In genomic region chr2:237966250-237966564, GRCh38 we compare ENCODE assay signal across 8 cellular contexts. TPM values are rescaled to one million over a fixed set of nuclear protein-coding genes. Genes with fewer than 3 reads are reported as not detected.
A peak's percentile ranks its signal among the peaks of the same experiment; 100 is the strongest.
DNase-seq lines count a peak whose midpoint lies in the region; ATAC-seq and TF ChIP-seq lines count a peak whose summit lies in the region.

No MANE protein-coding gene starts in this region.

- H3K27ac ChIP-seq in A673 (ENCODE audit: low read depth, low read length, poor library complexity, severe bottlenecking), result peak overlapping the region; percentile 35
- H3K27ac ChIP-seq in HCT116 (ENCODE audit: low read depth, low read length), result peak overlapping the region; percentile 25; the same call in 1 of the 2 replicates
- H3K27ac ChIP-seq in liver (ENCODE audit: low read depth in 1 of 2, low read length in 2 of 2), result no peak overlapping the region
- H3K27ac ChIP-seq in upper lobe of right lung, result peak overlapping the region; percentile 56

- no TSS peak for BruUV-seq in A673 (replicated peaks; lab: Mats Ljungman, UMichigan)
- no TSS peak for BruUV-seq in HCT116 (replicated peaks; lab: Mats Ljungman, UMichigan)

- DNase-seq in A673 (ENCODE audit: low spot score) (no peak), HCT116 (ENCODE audit: low read depth, low spot score) (no peak), adipocyte (ENCODE audit: low read depth) (no peak), upper lobe of right lung (no peak), NCI-H510A (lab: John Stamatoyannopoulos, UW) (no peak), GDM1 (lab: John Stamatoyannopoulos, UW) (no peak)

- peaks cover 14% of the 10 kb centered on the region for H3K4me1 ChIP-seq in A673 (ENCODE audit: insufficient read depth, low read length, poor library complexity, severe bottlenecking)
- peaks cover 9 to 18% of the 10 kb centered on the region in 2 experiments for H3K4me1 ChIP-seq in HCT116 (ENCODE audit: control insufficient read depth in 1 of 2, insufficient read depth in 2 of 2, low read length in 2 of 2)
- peaks cover 33% of the 10 kb centered on the region for H3K4me1 ChIP-seq in adipocyte (ENCODE audit: control insufficient read depth, insufficient read depth, low read length)
- H3K4me1 ChIP-seq in liver (ENCODE audit: control insufficient read depth in 4 of 4, insufficient read depth in 4 of 4, low read length in 3 of 4), result peaks cover 5 to 29% (median 18%) of the 10 kb centered on the region in 4 donors
- H3K4me1 ChIP-seq in upper lobe of right lung, result peaks cover 30% of the 10 kb centered on the region

- TF ChIP-seq CTCF in A673 (conservative IDR thresholded peaks at IDR 0.05; ENCODE audit: low read depth, low read length) (no peak), HCT116 (IDR thresholded peaks at IDR 0.05 in 2 of 3, conservative IDR thresholded peaks at IDR 0.05 in 1 of 3; ENCODE audit: borderline replicate concordance in 1 of 3, insufficient read depth in 1 of 3, low read depth in 2 of 3, low read length in 2 of 3) (no peak), liver (IDR thresholded peaks at IDR 0.05; ENCODE audit: low read depth, low read length, missing input control) (no peak), upper lobe of right lung (IDR thresholded peaks at IDR 0.05) (no peak)

- H3K9me3 ChIP-seq in A673 (ENCODE audit: low read depth, low read length, poor library complexity, severe bottlenecking) (peaks cover 6% of the 10 kb centered on the region), HCT116 (ENCODE audit: control insufficient read depth in 1 of 2, insufficient read depth in 1 of 2, low read depth in 1 of 2, low read length in 2 of 2) (peaks cover 0 to 14% of the 10 kb centered on the region in 2 experiments; a peak in 1 of 4 replicates), adipocyte (ENCODE audit: control insufficient read depth, low read length) (peaks cover 20% of the 10 kb centered on the region), liver (ENCODE audit: control insufficient read depth in 4 of 4, low read length in 3 of 4) (peaks cover 1 to 15% (median 10%) of the 10 kb centered on the region in 4 donors), upper lobe of right lung (no peaks in the 10 kb centered on the region)

- CTCF ChIA-PET in A673 (lab: Charles Lee), result no interaction called here
- CTCF ChIA-PET in HCT116 (lab: Charles Lee), result no interaction called here

- POLR2A ChIA-PET in A673 (lab: Charles Lee; ENCODE audit: low non-redundant PET), result no interaction called here
- POLR2A ChIA-PET in HCT116 (lab: Charles Lee), result no interaction called here

- H3K4me3 ChIP-seq in A673 (ENCODE audit: low read depth, low read length, poor library complexity, severe bottlenecking), result peak overlapping the region; percentile 65
- peak overlapping the region; percentile 45 to 59 for H3K4me3 ChIP-seq in HCT116 (replicated peaks in 1 of 2; ENCODE audit: low read depth in 1 of 2, low read length in 2 of 2)
- H3K4me3 ChIP-seq in adipocyte (ENCODE audit: low read length), result peak overlapping the region; percentile 92
- peak overlapping the region; percentile 77 to 96 (median 84) for H3K4me3 ChIP-seq in liver (ENCODE audit: low read depth in 1 of 3, low read length in 3 of 3)
- H3K4me3 ChIP-seq in upper lobe of right lung, result peak overlapping the region; percentile 66

- peak overlapping the region; percentile 83 for H3K4me2 ChIP-seq in HCT116 (ENCODE audit: low read length)

- no peaks in the 10 kb centered on the region for H4K20me1 ChIP-seq in HCT116 (ENCODE audit: insufficient read depth)

- peaks cover 39% of the 10 kb centered on the region for H3K79me2 ChIP-seq in HCT116 (ENCODE audit: insufficient read depth, low read length)

- WGBS in liver, result 11% methylated on average over 15 of the region's 15 CpGs

- H3K9me2 ChIP-seq in HCT116 (ENCODE audit: insufficient read depth), result no peaks in the 10 kb centered on the region

- H3K27me3 ChIP-seq in A673 (replicated peaks; ENCODE audit: insufficient read depth, low read depth, low read length, poor library complexity) (no peaks in the 10 kb centered on the region), HCT116 (ENCODE audit: insufficient read depth, low read length) (no peaks in the 10 kb centered on the region), adipocyte (replicated peaks; ENCODE audit: control insufficient read depth, insufficient read depth, low read length) (no peaks in the 10 kb centered on the region), liver (ENCODE audit: control insufficient read depth in 4 of 4, insufficient read depth in 4 of 4, low read length in 3 of 4) (no peaks in the 10 kb centered on the region), upper lobe of right lung (no peaks in the 10 kb centered on the region)

- no peak for TF ChIP-seq POLR2A in HCT116 (IDR thresholded peaks at IDR 0.05; ENCODE audit: borderline replicate concordance, extremely low read depth, insufficient read depth, insufficient read length)

- RAD21 ChIA-PET in HCT116 (lab: Charles Lee; ENCODE audit: low non-redundant PET in 1 of 2, low total read pairs in 2 of 2, uncharacterized antibody in 2 of 2, unreplicated experiment in 2 of 2), result no interaction called here

- peak overlapping the region; percentile 61 for H2AFZ ChIP-seq in HCT116 (ENCODE audit: low read depth, low read length, poor library complexity, severe bottlenecking)

- ATAC-seq in HCT116, result no peak
- ATAC-seq in upper lobe of right lung, result no peak
- ATAC-seq in GM19463 (IDR thresholded peaks at IDR 0.05; ENCODE audit: unreplicated experiment), result no peak

- intact Hi-C loops in A673 (cut with micrococcal nuclease; ENCODE audit: unreplicated experiment), result no loop called here
- intact Hi-C loops in HCT116 (cut with micrococcal nuclease), result no loop called here
- intact Hi-C loops in upper lobe of right lung (cut with DNase I), result no loop called here

- H3K9ac ChIP-seq in HCT116 (ENCODE audit: low read length) (0 out of 2 replicates have a peak overlapping the region, but pooled peaks have one; percentile 25), adipocyte (ENCODE audit: low read length) (peak overlapping the region; percentile 91), liver (ENCODE audit: low read depth in 1 of 2, low read length in 2 of 2) (peak overlapping the region in 1 of 2 donors; percentile 73)

- H3K36me3 ChIP-seq in A673 (ENCODE audit: insufficient read depth, low read length, poor library complexity, severe bottlenecking) (no peaks in the 10 kb centered on the region), HCT116 (ENCODE audit: control insufficient read depth in 1 of 2, insufficient read depth in 2 of 2, low read length in 2 of 2) (no peaks in the 10 kb centered on the region), adipocyte (ENCODE audit: control insufficient read depth, insufficient read depth, low read length, severe bottlenecking) (no peaks in the 10 kb centered on the region), liver (ENCODE audit: control insufficient read depth in 4 of 4, insufficient read depth in 3 of 4, low read depth in 1 of 4, low read length in 3 of 4) (no peaks in the 10 kb centered on the region), upper lobe of right lung (no peaks in the 10 kb centered on the region)

- no peak for TF ChIP-seq RAD21 in HCT116 (IDR thresholded peaks at IDR 0.05; ENCODE audit: low read depth)
- TF ChIP-seq RAD21 in liver (IDR thresholded peaks at IDR 0.05), result no peak

TF ChIP-seq in HCT116, 20 proteins besides CTCF, POLR2A, EP300 and RAD21 (continues in another document):
- TF ChIP-seq CBX3 (IDR thresholded peaks at IDR 0.05; ENCODE audit: low read depth) (no peak), ZBTB33 (IDR thresholded peaks at IDR 0.05; ENCODE audit: extremely low read depth, insufficient replicate concordance, low read length) (no peak), MAX (IDR thresholded peaks at IDR 0.05) (no peak)

TF ChIP-seq in liver, 16 proteins besides CTCF, POLR2A, EP300 and RAD21 (continues in another document):
- TF ChIP-seq EGR1 (IDR thresholded peaks at IDR 0.05; ENCODE audit: low read depth in 2 of 2) (no peak), ATF3 (IDR thresholded peaks at IDR 0.05) (no peak), HNF4A (conservative IDR thresholded peaks at IDR 0.05) (no peak), SP1 (IDR thresholded peaks at IDR 0.05) (no peak), YY1 (IDR thresholded peaks at IDR 0.05) (no peak), HNF4G (IDR thresholded peaks at IDR 0.05) (no peak), RXRA (IDR thresholded peaks at IDR 0.05) (no peak), JUND (IDR thresholded peaks at IDR 0.05) (no peak), MAX (IDR thresholded peaks at IDR 0.05) (no peak), TAF1 (conservative IDR thresholded peaks at IDR 0.05) (no peak)
- TF ChIP-seq, protein P1, sequence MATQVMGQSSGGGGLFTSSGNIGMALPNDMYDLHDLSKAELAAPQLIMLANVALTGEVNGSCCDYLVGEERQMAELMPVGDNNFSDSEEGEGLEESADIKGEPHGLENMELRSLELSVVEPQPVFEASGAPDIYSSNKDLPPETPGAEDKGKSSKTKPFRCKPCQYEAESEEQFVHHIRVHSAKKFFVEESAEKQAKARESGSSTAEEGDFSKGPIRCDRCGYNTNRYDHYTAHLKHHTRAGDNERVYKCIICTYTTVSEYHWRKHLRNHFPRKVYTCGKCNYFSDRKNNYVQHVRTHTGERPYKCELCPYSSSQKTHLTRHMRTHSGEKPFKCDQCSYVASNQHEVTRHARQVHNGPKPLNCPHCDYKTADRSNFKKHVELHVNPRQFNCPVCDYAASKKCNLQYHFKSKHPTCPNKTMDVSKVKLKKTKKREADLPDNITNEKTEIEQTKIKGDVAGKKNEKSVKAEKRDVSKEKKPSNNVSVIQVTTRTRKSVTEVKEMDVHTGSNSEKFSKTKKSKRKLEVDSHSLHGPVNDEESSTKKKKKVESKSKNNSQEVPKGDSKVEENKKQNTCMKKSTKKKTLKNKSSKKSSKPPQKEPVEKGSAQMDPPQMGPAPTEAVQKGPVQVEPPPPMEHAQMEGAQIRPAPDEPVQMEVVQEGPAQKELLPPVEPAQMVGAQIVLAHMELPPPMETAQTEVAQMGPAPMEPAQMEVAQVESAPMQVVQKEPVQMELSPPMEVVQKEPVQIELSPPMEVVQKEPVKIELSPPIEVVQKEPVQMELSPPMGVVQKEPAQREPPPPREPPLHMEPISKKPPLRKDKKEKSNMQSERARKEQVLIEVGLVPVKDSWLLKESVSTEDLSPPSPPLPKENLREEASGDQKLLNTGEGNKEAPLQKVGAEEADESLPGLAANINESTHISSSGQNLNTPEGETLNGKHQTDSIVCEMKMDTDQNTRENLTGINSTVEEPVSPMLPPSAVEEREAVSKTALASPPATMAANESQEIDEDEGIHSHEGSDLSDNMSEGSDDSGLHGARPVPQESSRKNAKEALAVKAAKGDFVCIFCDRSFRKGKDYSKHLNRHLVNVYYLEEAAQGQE (IDR thresholded peaks at IDR 0.05), result no peak

RNA-seq across cellular contexts. Expression of gene UBE2F, which starts 0.6 kb away (rescaled TPM):
- total RNA-seq in A673 (2021) (49.0 and 51.2 TPM in 2 replicates), HCT116 (2021; ENCODE audit: unreplicated experiment) (32.8 TPM), liver (10 to 100 TPM; 30.5 to 31.6 TPM), upper lobe of right lung (51.4 TPM)
- 27.1 and 32.0 TPM in 2 replicates for polyA plus RNA-seq in HCT116 (2012)
- polyA plus RNA-seq in liver, result 10 to 100 TPM; 32.6 to 55.3 TPM

Comparison
In these comparisons a context has a peak if more than half of its experiments do, and no peak if none do; other contexts are left out.
1. H3K27ac ChIP-seq: peak in A673 (single experiment), HCT116 (single experiment) and upper lobe of right lung (single experiment); none in liver (0 of 2).
2. Peak in every context shown above with its lines, with median percentiles within 50 percentile points of each other: H3K4me3 ChIP-seq.